Comparison of ENCODE assay signal across 1 cellular context in genomic region chr4:140426610-140427103, GRCh38.
TF ChIP-seq lines count a peak whose summit lies in the region.

No MANE protein-coding gene starts in this region.

TF ChIP-seq in GM23338, 12 proteins besides CTCF, POLR2A, EP300 and RAD21 (continued from another document):
- no peak for TF ChIP-seq ZNF462 (CRISPR knock-in tag; IDR thresholded peaks at IDR 0.05)
- TF ChIP-seq EZH2phosphoT487 (IDR thresholded peaks at IDR 0.05; ENCODE audit: unreplicated experiment) = no peak
- no peak for TF ChIP-seq NANOG (IDR thresholded peaks at IDR 0.05; ENCODE audit: borderline replicate concordance)
- TF ChIP-seq REST (IDR thresholded peaks at IDR 0.05; ENCODE audit: unreplicated experiment) = no peak
- no peak for TF ChIP-seq STAT1 (IDR thresholded peaks at IDR 0.05; ENCODE audit: unreplicated experiment)
- TF ChIP-seq CREB1 (CRISPR knock-in tag; IDR thresholded peaks at IDR 0.05; ENCODE audit: low read depth) = no peak
